In genomic region chr3:150237490-150237889, GRCh38 we compare ENCODE assay signal across 14 cellular contexts.
DNase-seq lines count a peak whose midpoint lies in the region; ATAC-seq and TF ChIP-seq lines count a peak whose summit lies in the region.
"Had no signal": no experiment of that assay in that cellular context is flagged by ENCODE, and none has a peak within 500 bp of the region (broad histone marks: within the 10 kb centered on the region; RNA-seq: fewer than 3 reads in every experiment).

No MANE protein-coding gene starts in this region.

- POLR2A ChIA-PET in MCF 10A (lab: Yijun Ruan, JAX), result interaction anchor here (0.6 to 6.3 kb wide), 5 partner anchors 17 to 309 kb away, joined by 3 to 59 read pairs (median 3); partner anchors contain the start of genes SERP1 and TSC22D2

- no peak overlapping the region for H3K9ac ChIP-seq in liver (ENCODE audit: low read depth in 1 of 2, low read length in 2 of 2)
- H3K9ac ChIP-seq: BLaER1 treated with 17β-estradiol and CSF1 and Interleukin-3, amounts not matched to agents 10 nM and 100 nM had no signal

- no peaks in the 10 kb centered on the region for H3K9me3 ChIP-seq in liver (ENCODE audit: control insufficient read depth in 4 of 4, low read length in 3 of 4)
- H3K9me3 ChIP-seq: BLaER1 treated with 17β-estradiol and CSF1 and Interleukin-3, amounts not matched to agents 10 nM and 100 nM had no signal

- peak in 1 of 2 donors; percentile 34 for TF ChIP-seq RAD21 in liver (IDR thresholded peaks at IDR 0.05)

- no peaks in the 10 kb centered on the region for H3K27me3 ChIP-seq in liver (ENCODE audit: control insufficient read depth in 4 of 4, insufficient read depth in 4 of 4, low read length in 3 of 4)
- H3K27me3 ChIP-seq: BLaER1 treated with 17β-estradiol and CSF1 and Interleukin-3, amounts not matched to agents 10 nM and 100 nM had no signal

- H3K4me3 Mint-ChIP-seq in MCF 10A (ENCODE audit: unreplicated experiment), result no peak overlapping the region
- H3K4me3 Mint-ChIP-seq: T-helper 1 cell treated with Interleukin-12 subunit alpha and Interleukin-12 subunit beta and Interleukin-4 antibody, amounts not matched to agents 30 μg/mL and 1 μg/mL, for 36 hours had no signal

- peaks cover 0 to 4% (median 3%) of the 10 kb centered on the region in 4 donors for H3K4me1 ChIP-seq in liver (ENCODE audit: control insufficient read depth in 4 of 4, insufficient read depth in 4 of 4, low read length in 3 of 4)
- H3K4me1 ChIP-seq: BLaER1 treated with 17β-estradiol and CSF1 and Interleukin-3, amounts not matched to agents 10 nM and 100 nM had no signal

- intact Hi-C loops in MCF 10A (cut with micrococcal nuclease), result no loop called here

- no peak overlapping the region for H3K4me3 ChIP-seq in liver (ENCODE audit: low read depth in 1 of 3, low read length in 3 of 3)
- H3K4me3 ChIP-seq: BLaER1 treated with 17β-estradiol and CSF1 and Interleukin-3, amounts not matched to agents 10 nM and 100 nM; GM12878; skin epidermis had no signal

- no peaks in the 10 kb centered on the region for H3K36me3 Mint-ChIP-seq in MCF 10A (ENCODE audit: insufficient read depth, unreplicated experiment)

- no peak for ATAC-seq in HG02759 (IDR thresholded peaks at IDR 0.05; ENCODE audit: unreplicated experiment)
- ATAC-seq: GM12878 had no signal

- no TSS peak for BruUV-seq in MCF 10A (replicated peaks; lab: Mats Ljungman, UMichigan)

- TF ChIP-seq CTCF in MCF 10A (IDR thresholded peaks at IDR 0.05; ENCODE audit: unreplicated experiment), result no peak
- TF ChIP-seq CTCF in liver (IDR thresholded peaks at IDR 0.05; ENCODE audit: low read depth, low read length, missing input control), result no peak

- H3K36me3 ChIP-seq in liver (ENCODE audit: control insufficient read depth in 4 of 4, insufficient read depth in 3 of 4, low read depth in 1 of 4, low read length in 3 of 4), result no peaks in the 10 kb centered on the region
- H3K36me3 ChIP-seq: BLaER1 treated with 17β-estradiol and CSF1 and Interleukin-3, amounts not matched to agents 10 nM and 100 nM had no signal

- CTCF ChIA-PET in MCF 10A (lab: Yijun Ruan, JAX), result interaction anchor here (0.6 to 7.0 kb wide), 15 partner anchors 11 to 724 kb away, joined by 3 to 85 read pairs (median 3); partner anchors contain the start of gene TSC22D2

- peaks cover 33% of the 10 kb centered on the region for H3K4me1 Mint-ChIP-seq in MCF 10A (ENCODE audit: insufficient read depth, unreplicated experiment)

- no peaks in the 10 kb centered on the region for H3K9me3 Mint-ChIP-seq in MCF 10A (ENCODE audit: unreplicated experiment)
- H3K9me3 Mint-ChIP-seq: T-helper 1 cell treated with Interleukin-12 subunit alpha and Interleukin-12 subunit beta and Interleukin-4 antibody, amounts not matched to agents 30 μg/mL and 1 μg/mL, for 36 hours had no signal

- H3K27ac ChIP-seq in liver (ENCODE audit: low read depth in 1 of 2, low read length in 2 of 2), result no peak overlapping the region
- H3K27ac ChIP-seq: BLaER1 treated with 17β-estradiol and CSF1 and Interleukin-3, amounts not matched to agents 10 nM and 100 nM had no signal

- DNase-seq in 8988T (peak; percentile 33), LHCN-M2 (ENCODE audit: low read depth) (peak; percentile 91), MCF 10A (ENCODE audit: unreplicated experiment) (peak; percentile 96), SKM-1 treated with dmso at 0.1 percent for 144 hours (lab: John Stamatoyannopoulos, UW; ENCODE audit: unreplicated experiment) (no peak), NCI-H748 treated with DMSO at 0.1 percent for 48 hours (lab: John Stamatoyannopoulos, UW) (no peak), UCSD-AML1 (lab: John Stamatoyannopoulos, UW; ENCODE audit: unreplicated experiment) (no peak)
- DNase-seq: islet precursor cell, NCI-H2081 had no signal

- H3K27me3 Mint-ChIP-seq in MCF 10A (ENCODE audit: insufficient read depth, unreplicated experiment), result no peaks in the 10 kb centered on the region

- 55% methylated on average over 3 of the region's 3 CpGs for WGBS in liver

- H3K27ac Mint-ChIP-seq in MCF 10A (ENCODE audit: low read depth, unreplicated experiment), result no peak overlapping the region
- H3K27ac Mint-ChIP-seq: T-helper 1 cell treated with Interleukin-12 subunit alpha and Interleukin-12 subunit beta and Interleukin-4 antibody, amounts not matched to agents 30 μg/mL and 1 μg/mL, for 36 hours had no signal

TF ChIP-seq in liver, 16 proteins besides CTCF, POLR2A, EP300 and RAD21:
- no peak for TF ChIP-seq YY1 (IDR thresholded peaks at IDR 0.05)
- peak; percentile 54 to 90 for TF ChIP-seq RXRA (IDR thresholded peaks at IDR 0.05)
- peak in 1 of 2 donors; percentile 26 for TF ChIP-seq HNF4A (conservative IDR thresholded peaks at IDR 0.05)
- no peak for TF ChIP-seq MAX (IDR thresholded peaks at IDR 0.05)
- no peak for TF ChIP-seq EGR1 (IDR thresholded peaks at IDR 0.05; ENCODE audit: low read depth in 2 of 2)

Comparison
In these comparisons a context has a peak if more than half of its experiments do, and no peak if none do; other contexts are left out.
1. DNase-seq: peak in 8988T (single experiment), LHCN-M2 (single experiment) and MCF 10A (single experiment); none in SKM-1 treated with dmso at 0.1 percent for 144 hours (single experiment), NCI-H748 treated with DMSO at 0.1 percent for 48 hours (single experiment) and UCSD-AML1 (single experiment).